In genomic region chr2:216799873-216800421, GRCh38 we compare ENCODE assay signal across 1 cellular context.
TF ChIP-seq lines count a peak whose summit lies in the region.

No MANE protein-coding gene starts in this region.

TF ChIP-seq in HepG2, 621 proteins besides CTCF, POLR2A, EP300 and RAD21:
- no peak for TF ChIP-seq ZSCAN30 (CRISPR knock-in tag; IDR thresholded peaks at IDR 0.05)
- no peak for TF ChIP-seq CCAR2 (optimal IDR thresholded peaks at IDR 0.05; ENCODE audit: low read depth, low read length)
- no peak for TF ChIP-seq ZNF331 (CRISPR knock-in tag; IDR thresholded peaks at IDR 0.05)
- no peak for TF ChIP-seq NKX3-1 (CRISPR knock-in tag; IDR thresholded peaks at IDR 0.05)
- peak; percentile 17; the same call in 1 of the 2 replicates for TF ChIP-seq NFE2L2 (IDR thresholded peaks at IDR 0.05; ENCODE audit: low read length)
- no peak for TF ChIP-seq ZNF30 (CRISPR knock-in tag; IDR thresholded peaks at IDR 0.05)
- TF ChIP-seq ZHX1 (CRISPR knock-in tag; IDR thresholded peaks at IDR 0.05; ENCODE audit: low read depth), result no peak
- TF ChIP-seq GPBP1L1 (CRISPR knock-in tag; IDR thresholded peaks at IDR 0.05), result no peak
- no peak for TF ChIP-seq SMARCE1 (IDR thresholded peaks at IDR 0.05; ENCODE audit: borderline replicate concordance)
